13 cellular contexts compared by ENCODE assay signal in the genomic region with DNA sequence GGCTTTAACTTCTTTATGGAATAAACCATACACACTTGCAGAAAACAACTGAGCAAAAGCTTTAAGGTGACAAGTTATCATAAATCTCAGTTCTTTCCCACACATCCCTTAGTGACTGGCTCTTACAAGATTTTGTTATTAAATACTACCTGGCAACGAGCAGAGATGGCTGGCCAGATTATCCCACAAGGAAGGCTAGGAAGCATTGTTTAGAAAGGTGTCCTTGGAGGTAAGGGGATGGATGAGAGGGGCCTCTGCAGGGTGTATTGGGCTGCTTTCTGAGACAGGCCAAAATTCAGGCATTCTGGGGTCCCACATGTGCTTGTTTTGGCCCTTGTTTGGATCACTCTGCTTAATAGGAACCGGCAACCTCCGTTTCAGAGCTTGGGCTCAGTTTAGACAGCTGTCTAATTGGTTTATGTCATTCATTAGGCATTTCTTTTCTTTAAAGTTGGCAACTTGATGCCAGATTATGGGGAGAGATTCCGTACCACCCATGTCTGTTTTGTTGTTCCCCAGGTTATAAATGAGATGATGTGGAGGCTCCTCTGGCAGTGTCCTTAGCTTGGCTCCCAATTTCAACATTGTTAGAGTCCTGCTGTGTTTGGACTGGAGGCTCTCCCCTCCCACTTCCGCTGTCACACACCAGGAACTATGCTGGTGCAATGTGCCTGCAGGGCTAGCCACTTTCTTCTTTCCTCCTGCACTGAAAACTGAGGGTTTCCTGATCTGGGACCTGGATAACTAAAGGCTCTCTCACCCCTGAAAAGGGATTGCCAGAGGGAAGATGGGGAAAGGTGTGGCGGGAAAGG.
A peak's percentile ranks its signal among the peaks of the same experiment; 100 is the strongest.
DNase-seq lines count a peak whose midpoint lies in the region; ATAC-seq and TF ChIP-seq lines count a peak whose summit lies in the region.
"Had no signal": no experiment of that assay in that cellular context is flagged by ENCODE, and none has a peak within 500 bp of the region (broad histone marks: within the 10 kb centered on the region; RNA-seq: fewer than 3 reads in every experiment).

No MANE protein-coding gene starts in this region.

- no peak overlapping the region for H3K4me2 ChIP-seq in PC-3 (ENCODE audit: low read length)

- POLR2A ChIA-PET in A673 (lab: Charles Lee; ENCODE audit: low non-redundant PET) = interaction anchor here (0.9 kb wide), 1 partner anchor 16 kb away, joined by 11 read pairs; no protein-coding TSS in a partner anchor
- POLR2A ChIA-PET in PC-3 (lab: Charles Lee; ENCODE audit: unreplicated experiment) = no interaction called here

- H3K9me3 ChIP-seq in A673 (ENCODE audit: low read depth, low read length, poor library complexity, severe bottlenecking) = no peaks in the 10 kb centered on the region
- no peaks in the 10 kb centered on the region for H3K9me3 ChIP-seq in MG63
- H3K9me3 ChIP-seq in PC-3 (ENCODE audit: low read length) = no peaks in the 10 kb centered on the region
- H3K9me3 ChIP-seq: Caco-2 had no signal

- H3K36me3 ChIP-seq in A673 (ENCODE audit: insufficient read depth, low read length, poor library complexity, severe bottlenecking) (no peaks in the 10 kb centered on the region), MG63 (no peaks in the 10 kb centered on the region), PC-3 (ENCODE audit: low read depth, low read length) (no peaks in the 10 kb centered on the region)

- BruUV-seq in A673 (replicated peaks; lab: Mats Ljungman, UMichigan) (TSS peak; percentile 86), PC-3 (replicated peaks; lab: Mats Ljungman, UMichigan) (no TSS peak)

- no peaks in the 10 kb centered on the region for H3K27me3 ChIP-seq in A673 (replicated peaks; ENCODE audit: insufficient read depth, low read depth, low read length, poor library complexity)
- no peaks in the 10 kb centered on the region; the same call in 1 of the 2 replicates for H3K27me3 ChIP-seq in MG63
- no peaks in the 10 kb centered on the region for H3K27me3 ChIP-seq in PC-3 (ENCODE audit: low read length)

- intact Hi-C loops in A673 (cut with micrococcal nuclease; ENCODE audit: unreplicated experiment) (loop anchor here (2.0 kb wide), 1 partner anchor 16 kb away; no protein-coding TSS in a partner anchor), PC-3 (cut with micrococcal nuclease) (no loop called here)

- H3F3A ChIP-seq in PC-3 (ENCODE audit: low read length, unreplicated experiment) = no peaks in the 10 kb centered on the region

- no peak overlapping the region for H3K4me3 ChIP-seq in A673 (ENCODE audit: low read depth, low read length, poor library complexity, severe bottlenecking)
- no peak overlapping the region for H3K4me3 ChIP-seq in MG63
- no peak overlapping the region for H3K4me3 ChIP-seq in PC-3 (ENCODE audit: low read length)

- ATAC-seq in PC-3 = peak; percentile 22; the same call in 1 of the 2 replicates
- ATAC-seq: activated T-cell treated with anti-CD3 and anti-CD28 coated beads, Interleukin-2, amount 50 U/mL, for 72 hours; T-cell had no signal

- H3K9me2 ChIP-seq in PC-3 (replicated peaks; ENCODE audit: low read length) = no peaks in the 10 kb centered on the region

- peak overlapping the region; percentile 81 for H3K27ac ChIP-seq in A673 (ENCODE audit: low read depth, low read length, poor library complexity, severe bottlenecking)
- no peak overlapping the region for H3K27ac ChIP-seq in PC-3 (ENCODE audit: low read length)

- H3K79me2 ChIP-seq in PC-3 (ENCODE audit: low read length) = no peaks in the 10 kb centered on the region

- no peaks in the 10 kb centered on the region for H4K20me1 ChIP-seq in PC-3 (ENCODE audit: low read length)

- no peak overlapping the region for H3K9ac ChIP-seq in PC-3 (ENCODE audit: low read length)

- H2AFZ ChIP-seq in PC-3 (ENCODE audit: low read length) = peak overlapping the region; percentile 37

- DNase-seq in A673 (ENCODE audit: low spot score) (peak; percentile 95), MG63 (peak; percentile 81), PC-3 (peak; percentile 36), iPS-NIHi11 (ENCODE audit: low spot score) (peak; percentile 57), HuH-7.5 (ENCODE audit: low spot score) (no peak), HCEC 1CT (no peak), NCI-H526 (lab: John Stamatoyannopoulos, UW) (no peak)
- no peak for DNase-seq in activated effector memory CD4-positive, alpha-beta T cell treated with anti-CD3 and anti-CD28 coated beads, Interleukin-2, amount 50 U/mL, for 16 hours
- DNase-seq: activated T-cell treated with anti-CD3 and anti-CD28 coated beads, Interleukin-2, amount 50 U/mL, for 72 hours; amygdala; Caco-2; NCI-H187; T-cell had no signal

- CTCF ChIA-PET in A673 (lab: Charles Lee) (no interaction called here), PC-3 (lab: Charles Lee) (interaction anchor here (0.9 kb wide), 1 partner anchor 20 kb away, joined by 3 read pairs; no protein-coding TSS in a partner anchor)

- H3K4me1 ChIP-seq in A673 (ENCODE audit: insufficient read depth, low read length, poor library complexity, severe bottlenecking) = peaks cover 37% of the 10 kb centered on the region
- peaks cover 28% of the 10 kb centered on the region for H3K4me1 ChIP-seq in PC-3 (ENCODE audit: insufficient read depth, low read length)

- no peak for TF ChIP-seq CTCF in A673 (conservative IDR thresholded peaks at IDR 0.05; ENCODE audit: low read depth, low read length)
- no peak for TF ChIP-seq CTCF in PC-3 (conservative IDR thresholded peaks at IDR 0.05; ENCODE audit: low read depth, low read length)

Comparison
In these comparisons a context has a peak if more than half of its experiments do, and no peak if none do; other contexts are left out.
1. DNase-seq: peak in A673 (single experiment), MG63 (single experiment), PC-3 (single experiment) and iPS-NIHi11 (single experiment); none in HuH-7.5 (single experiment), activated effector memory CD4-positive, alpha-beta T cell treated with anti-CD3 and anti-CD28 coated beads, Interleukin-2, amount 50 U/mL, for 16 hours (single experiment), HCEC 1CT (single experiment) and NCI-H526 (0 of 2).